Comparison of ENCODE assay signal across 24 cellular contexts in genomic region chr1:67226688-67227087, GRCh38.
DNase-seq lines count a peak whose midpoint lies in the region; ATAC-seq, FAIRE-seq and TF ChIP-seq lines count a peak whose summit lies in the region.
"Had no signal": no experiment of that assay in that cellular context is flagged by ENCODE, and none has a peak within 500 bp of the region (broad histone marks: within the 10 kb centered on the region; RNA-seq: fewer than 3 reads in every experiment).

No MANE protein-coding gene starts in this region.

- H3K27me3 ChIP-seq in keratinocyte (ENCODE audit: control insufficient read depth, extremely low read depth, insufficient read depth, low read length) (no peaks in the 10 kb centered on the region), neural progenitor cell (no peaks in the 10 kb centered on the region)
- H3K27me3 ChIP-seq: BLaER1 had no signal

- H3K27ac ChIP-seq in keratinocyte (ENCODE audit: control insufficient read depth, insufficient read depth, low read length): peak overlapping the region; percentile 10
- H3K27ac ChIP-seq in neural progenitor cell: no peak overlapping the region
- H3K27ac ChIP-seq: 22Rv1, BLaER1 had no signal

- FAIRE-seq in keratinocyte (lab: Jason Lieb, UNC) (no peak), urothelium cell line (lab: Jason Lieb, UNC) (no peak)
- FAIRE-seq: GM12892 had no signal

- H3K9me1 ChIP-seq in keratinocyte (ENCODE audit: control insufficient read depth, extremely low read depth, insufficient read depth, low read length): no peaks in the 10 kb centered on the region

- H3K4me3 Mint-ChIP-seq in central memory CD8-positive, alpha-beta T cell: no peak overlapping the region
- H3K4me3 Mint-ChIP-seq in neural progenitor cell: no peak overlapping the region
- H3K4me3 Mint-ChIP-seq: CD4-positive, alpha-beta T cell had no signal

- no peak overlapping the region for H2AFZ ChIP-seq in keratinocyte (ENCODE audit: control insufficient read depth, low read length)
- no peak overlapping the region for H2AFZ ChIP-seq in neural progenitor cell (replicated peaks)

- peak overlapping the region; percentile 1 for H3K4me2 ChIP-seq in keratinocyte (ENCODE audit: control insufficient read depth, extremely low read depth, insufficient read depth, low read depth, low read length)
- no peak overlapping the region for H3K4me2 ChIP-seq in neural progenitor cell
- H3K4me2 ChIP-seq: BLaER1 had no signal

- H3K4me1 Mint-ChIP-seq in central memory CD8-positive, alpha-beta T cell: peaks cover 15% of the 10 kb centered on the region
- no peaks in the 10 kb centered on the region for H3K4me1 Mint-ChIP-seq in neural progenitor cell

- H4K20me1 ChIP-seq in keratinocyte (ENCODE audit: control insufficient read depth, extremely low read depth, insufficient read depth, low read length): no peaks in the 10 kb centered on the region
- H4K20me1 ChIP-seq in neural progenitor cell (ENCODE audit: low read depth): no peaks in the 10 kb centered on the region
- H4K20me1 ChIP-seq: BLaER1 had no signal

- H3K36me3 ChIP-seq in keratinocyte (ENCODE audit: control insufficient read depth in 2 of 2, extremely low read depth in 1 of 2, insufficient read depth in 2 of 2, low read length in 2 of 2) (no peaks in the 10 kb centered on the region), neural progenitor cell (no peaks in the 10 kb centered on the region)
- H3K36me3 ChIP-seq: BLaER1 had no signal

- H3K27me3 Mint-ChIP-seq in central memory CD8-positive, alpha-beta T cell: no peaks in the 10 kb centered on the region
- no peaks in the 10 kb centered on the region for H3K27me3 Mint-ChIP-seq in neural progenitor cell (ENCODE audit: insufficient read depth, low read depth)
- H3K27me3 Mint-ChIP-seq: CD4-positive, alpha-beta T cell had no signal

- DNase-seq in NK-92 treated with Interleukin-12 subunit alpha and Interleukin-12 subunit beta, amount 100 ng/mL, for 24 hours (lab: John Stamatoyannopoulos, UW): peak; percentile 17
- no peak for DNase-seq in NK-92 (lab: John Stamatoyannopoulos, UW; ENCODE audit: unreplicated experiment)
- DNase-seq in central memory CD8-positive, alpha-beta T cell (ENCODE audit: low spot score in 2 of 2): no peak
- no peak for DNase-seq in keratinocyte (ENCODE audit: low read depth, low spot score)
- DNase-seq in neural progenitor cell (ENCODE audit: low spot score): no peak
- no peak for DNase-seq in nucleus accumbens (lab: John Stamatoyannopoulos, UW)
- DNase-seq in urothelium cell line (ENCODE audit: low spot score): no peak
- DNase-seq: ACHN; Calu3; CD4-positive, alpha-beta T cell; DMS153; GOT3; KBM-7; NCI-H1105; NCI-H146; NCI-H2029 treated with DMSO at 0.1 percent for 48 hours; NCI-H2171 treated with DMSO at 0.1 percent for 48 hours; NCI-H524 treated with DMSO at 0.1 percent for 48 hours; NCI-H82 had no signal

- no peaks in the 10 kb centered on the region for H3F3A ChIP-seq in neural progenitor cell (ENCODE audit: low read depth)

- H3K79me2 ChIP-seq in keratinocyte (ENCODE audit: control insufficient read depth, insufficient read depth, low read length) (no peaks in the 10 kb centered on the region), neural progenitor cell (ENCODE audit: low read depth) (no peaks in the 10 kb centered on the region)

- no peaks in the 10 kb centered on the region for H3K9me3 Mint-ChIP-seq in central memory CD8-positive, alpha-beta T cell
- peaks cover 15% of the 10 kb centered on the region for H3K9me3 Mint-ChIP-seq in neural progenitor cell
- H3K9me3 Mint-ChIP-seq: CD4-positive, alpha-beta T cell had no signal

- no peak overlapping the region for H3K4me3 ChIP-seq in keratinocyte (ENCODE audit: control insufficient read depth in 2 of 3, extremely low read depth in 1 of 3, insufficient read depth in 2 of 3, low read depth in 1 of 3, low read length in 3 of 3)
- no peak overlapping the region for H3K4me3 ChIP-seq in neural progenitor cell
- H3K4me3 ChIP-seq: BLaER1 had no signal

- ATAC-seq in central memory CD8-positive, alpha-beta T cell (replicated peaks; ENCODE audit: extremely low read depth, poor library complexity, severe bottlenecking): peak; percentile 24
- no peak for ATAC-seq in HG02610 (IDR thresholded peaks at IDR 0.05; ENCODE audit: unreplicated experiment)
- ATAC-seq: Right ventricle myocardium inferior had no signal

- H3K27ac Mint-ChIP-seq in central memory CD8-positive, alpha-beta T cell (ENCODE audit: low read depth): peak overlapping the region; percentile 4
- peak overlapping the region; percentile 80 for H3K27ac Mint-ChIP-seq in neural progenitor cell
- H3K27ac Mint-ChIP-seq: CD4-positive, alpha-beta T cell had no signal

- no peaks in the 10 kb centered on the region for H3K36me3 Mint-ChIP-seq in central memory CD8-positive, alpha-beta T cell (ENCODE audit: insufficient read depth)
- no peaks in the 10 kb centered on the region for H3K36me3 Mint-ChIP-seq in neural progenitor cell

- TF ChIP-seq CTCF in keratinocyte (optimal IDR thresholded peaks at IDR 0.05 in 1 of 3, IDR thresholded peaks at IDR 0.05 in 1 of 3, conservative IDR thresholded peaks at IDR 0.05 in 1 of 3; ENCODE audit: extremely low read depth in 1 of 3, insufficient read depth in 2 of 3, low read length in 3 of 3): no peak
- TF ChIP-seq CTCF in neural progenitor cell (IDR thresholded peaks at IDR 0.05): no peak

- dilution Hi-C loops in keratinocyte (cut with MboI; ENCODE audit: extremely low pct_ligation_motif_present, low sequenced_read_pairs): no loop called here

- H3K9ac ChIP-seq in keratinocyte (ENCODE audit: control insufficient read depth, extremely low read depth, insufficient read depth, low read length) (no peak overlapping the region), neural progenitor cell (no peak overlapping the region)
- H3K9ac ChIP-seq: BLaER1 had no signal

- H3K4me1 ChIP-seq in keratinocyte (ENCODE audit: control insufficient read depth, extremely low read depth, insufficient read depth, low read length) (peaks cover 19% of the 10 kb centered on the region), neural progenitor cell (no peaks in the 10 kb centered on the region)
- H3K4me1 ChIP-seq: BLaER1 had no signal

- H3K9me3 ChIP-seq in keratinocyte (ENCODE audit: control insufficient read depth, low read depth, low read length): no peaks in the 10 kb centered on the region
- H3K9me3 ChIP-seq in neural progenitor cell (ENCODE audit: low read depth): no peaks in the 10 kb centered on the region
